1 cellular context compared by ENCODE assay signal in the genomic region with DNA sequence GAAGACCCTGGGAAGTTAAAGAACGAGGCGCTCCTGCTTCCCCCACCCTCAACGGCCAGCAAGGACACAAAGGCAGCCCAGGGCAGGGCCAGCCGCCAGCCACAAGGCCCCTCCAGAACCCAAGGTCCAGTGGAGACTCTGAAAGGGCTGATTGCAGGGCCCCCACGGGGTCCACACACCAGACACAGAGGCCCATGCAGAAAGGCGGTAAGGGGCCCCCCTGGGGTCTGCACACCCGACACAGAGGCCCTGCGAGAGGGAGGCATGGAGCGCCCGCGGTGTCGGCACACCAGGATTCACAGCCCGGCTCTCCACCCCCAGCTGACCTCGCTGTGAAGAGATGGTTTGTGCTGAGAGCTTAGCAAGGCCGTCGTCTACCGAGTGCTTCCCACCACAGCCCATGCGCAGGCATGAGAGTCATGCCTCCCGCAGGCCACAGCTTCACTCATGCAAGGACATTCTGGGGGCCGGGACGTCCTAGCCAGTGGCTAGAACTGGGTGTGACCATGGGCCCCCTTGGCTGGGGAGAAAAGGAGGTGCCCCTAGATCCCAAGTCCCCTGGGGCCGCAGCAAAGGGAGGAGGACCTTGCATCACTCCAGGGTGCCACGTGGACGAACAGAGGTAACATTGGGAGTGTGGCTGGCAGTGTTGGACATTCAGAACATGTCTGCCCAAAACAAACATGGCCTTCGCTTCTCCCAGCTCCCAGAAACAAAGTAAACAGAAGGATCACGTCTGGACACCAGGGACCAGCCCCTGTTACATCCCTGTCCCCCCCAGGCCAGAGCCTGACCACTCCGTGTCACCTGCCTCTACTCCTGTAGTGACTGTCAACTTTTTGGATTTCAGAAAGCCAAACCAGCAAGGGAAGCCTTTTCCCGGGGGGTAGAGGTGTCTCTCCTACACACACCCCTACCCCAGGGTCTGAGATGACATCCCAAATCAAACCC.
TF ChIP-seq lines count a peak whose summit lies in the region.

No MANE protein-coding gene starts in this region.

TF ChIP-seq in HepG2, 621 proteins besides CTCF, POLR2A, EP300 and RAD21 (continued from another document and continues in another):
- TF ChIP-seq, protein P1, sequence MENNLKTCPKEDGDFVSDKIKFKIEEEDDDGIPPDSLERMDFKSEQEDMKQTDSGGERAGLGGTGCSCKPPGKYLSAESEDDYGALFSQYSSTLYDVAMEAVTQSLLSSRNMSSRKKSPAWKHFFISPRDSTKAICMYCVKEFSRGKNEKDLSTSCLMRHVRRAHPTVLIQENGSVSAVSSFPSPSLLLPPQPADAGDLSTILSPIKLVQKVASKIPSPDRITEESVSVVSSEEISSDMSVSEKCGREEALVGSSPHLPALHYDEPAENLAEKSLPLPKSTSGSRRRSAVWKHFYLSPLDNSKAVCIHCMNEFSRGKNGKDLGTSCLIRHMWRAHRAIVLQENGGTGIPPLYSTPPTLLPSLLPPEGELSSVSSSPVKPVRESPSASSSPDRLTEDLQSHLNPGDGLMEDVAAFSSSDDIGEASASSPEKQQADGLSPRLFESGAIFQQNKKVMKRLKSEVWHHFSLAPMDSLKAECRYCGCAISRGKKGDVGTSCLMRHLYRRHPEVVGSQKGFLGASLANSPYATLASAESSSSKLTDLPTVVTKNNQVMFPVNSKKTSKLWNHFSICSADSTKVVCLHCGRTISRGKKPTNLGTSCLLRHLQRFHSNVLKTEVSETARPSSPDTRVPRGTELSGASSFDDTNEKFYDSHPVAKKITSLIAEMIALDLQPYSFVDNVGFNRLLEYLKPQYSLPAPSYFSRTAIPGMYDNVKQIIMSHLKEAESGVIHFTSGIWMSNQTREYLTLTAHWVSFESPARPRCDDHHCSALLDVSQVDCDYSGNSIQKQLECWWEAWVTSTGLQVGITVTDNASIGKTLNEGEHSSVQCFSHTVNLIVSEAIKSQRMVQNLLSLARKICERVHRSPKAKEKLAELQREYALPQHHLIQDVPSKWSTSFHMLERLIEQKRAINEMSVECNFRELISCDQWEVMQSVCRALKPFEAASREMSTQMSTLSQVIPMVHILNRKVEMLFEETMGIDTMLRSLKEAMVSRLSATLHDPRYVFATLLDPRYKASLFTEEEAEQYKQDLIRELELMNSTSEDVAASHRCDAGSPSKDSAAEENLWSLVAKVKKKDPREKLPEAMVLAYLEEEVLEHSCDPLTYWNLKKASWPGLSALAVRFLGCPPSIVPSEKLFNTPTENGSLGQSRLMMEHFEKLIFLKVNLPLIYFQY (CRISPR knock-in tag; IDR thresholded peaks at IDR 0.05; ENCODE audit: borderline replicate concordance): no peak
- TF ChIP-seq ZNF121 (CRISPR knock-in tag; IDR thresholded peaks at IDR 0.05) (0 out of 2 replicates have a peak, but pooled peaks have one; percentile 24), ATF7-NPFF (CRISPR knock-in tag; IDR thresholded peaks at IDR 0.05; ENCODE audit: low read depth) (peak; percentile 47; the same call in 1 of the 2 replicates), TAF1 (CRISPR knock-in tag; IDR thresholded peaks at IDR 0.05) (no peak), NCOR1 (IDR thresholded peaks at IDR 0.05; ENCODE audit: borderline replicate concordance, low read length) (no peak), ZNF501 (CRISPR knock-in tag; IDR thresholded peaks at IDR 0.05) (peak; percentile 77), KLF15 (CRISPR knock-in tag; IDR thresholded peaks at IDR 0.05; ENCODE audit: borderline replicate concordance) (no peak), ZNF7 (CRISPR knock-in tag; IDR thresholded peaks at IDR 0.05) (no peak), NR3C1 (CRISPR knock-in tag; IDR thresholded peaks at IDR 0.05) (no peak), ZFP82 (CRISPR knock-in tag; IDR thresholded peaks at IDR 0.05; ENCODE audit: borderline replicate concordance) (no peak), KLF6 (CRISPR knock-in tag; IDR thresholded peaks at IDR 0.05) (peak; percentile 54; the same call in 1 of the 2 replicates), SIN3B (IDR thresholded peaks at IDR 0.05; ENCODE audit: low read length) (no peak), TBL1XR1 (IDR thresholded peaks at IDR 0.05; ENCODE audit: borderline replicate concordance, low read length, partially characterized antibody) (no peak), PRPF4 (IDR thresholded peaks at IDR 0.05; ENCODE audit: low read depth, low read length, poor library complexity, severe bottlenecking) (no peak), SPEN (CRISPR knock-in tag; IDR thresholded peaks at IDR 0.05; ENCODE audit: low read depth) (peak; percentile 60; the same call in 1 of the 2 replicates), ADNP (CRISPR knock-in tag; IDR thresholded peaks at IDR 0.05) (no peak), ATAD3A (CRISPR knock-in tag; IDR thresholded peaks at IDR 0.05) (no peak), ETV5 (CRISPR knock-in tag; IDR thresholded peaks at IDR 0.05; ENCODE audit: borderline replicate concordance) (no peak; the same call in 1 of the 2 replicates), NFIC (IDR thresholded peaks at IDR 0.05; ENCODE audit: low read length) (no peak), ZNF263 (CRISPR knock-in tag; IDR thresholded peaks at IDR 0.05) (peak; percentile 73), ZNF773 (CRISPR knock-in tag; IDR thresholded peaks at IDR 0.05; ENCODE audit: borderline replicate concordance) (no peak), RARG (CRISPR knock-in tag; IDR thresholded peaks at IDR 0.05; ENCODE audit: low read depth) (no peak), GLI4 (CRISPR knock-in tag; IDR thresholded peaks at IDR 0.05; ENCODE audit: borderline replicate concordance) (no peak), ZNF468 (CRISPR knock-in tag; IDR thresholded peaks at IDR 0.05) (no peak), ESRRA (CRISPR knock-in tag; IDR thresholded peaks at IDR 0.05; ENCODE audit: low read depth) (no peak), ZNF879 (CRISPR knock-in tag; IDR thresholded peaks at IDR 0.05) (no peak), ZNF160 (CRISPR knock-in tag; IDR thresholded peaks at IDR 0.05) (no peak)
- TF ChIP-seq, protein P2, sequence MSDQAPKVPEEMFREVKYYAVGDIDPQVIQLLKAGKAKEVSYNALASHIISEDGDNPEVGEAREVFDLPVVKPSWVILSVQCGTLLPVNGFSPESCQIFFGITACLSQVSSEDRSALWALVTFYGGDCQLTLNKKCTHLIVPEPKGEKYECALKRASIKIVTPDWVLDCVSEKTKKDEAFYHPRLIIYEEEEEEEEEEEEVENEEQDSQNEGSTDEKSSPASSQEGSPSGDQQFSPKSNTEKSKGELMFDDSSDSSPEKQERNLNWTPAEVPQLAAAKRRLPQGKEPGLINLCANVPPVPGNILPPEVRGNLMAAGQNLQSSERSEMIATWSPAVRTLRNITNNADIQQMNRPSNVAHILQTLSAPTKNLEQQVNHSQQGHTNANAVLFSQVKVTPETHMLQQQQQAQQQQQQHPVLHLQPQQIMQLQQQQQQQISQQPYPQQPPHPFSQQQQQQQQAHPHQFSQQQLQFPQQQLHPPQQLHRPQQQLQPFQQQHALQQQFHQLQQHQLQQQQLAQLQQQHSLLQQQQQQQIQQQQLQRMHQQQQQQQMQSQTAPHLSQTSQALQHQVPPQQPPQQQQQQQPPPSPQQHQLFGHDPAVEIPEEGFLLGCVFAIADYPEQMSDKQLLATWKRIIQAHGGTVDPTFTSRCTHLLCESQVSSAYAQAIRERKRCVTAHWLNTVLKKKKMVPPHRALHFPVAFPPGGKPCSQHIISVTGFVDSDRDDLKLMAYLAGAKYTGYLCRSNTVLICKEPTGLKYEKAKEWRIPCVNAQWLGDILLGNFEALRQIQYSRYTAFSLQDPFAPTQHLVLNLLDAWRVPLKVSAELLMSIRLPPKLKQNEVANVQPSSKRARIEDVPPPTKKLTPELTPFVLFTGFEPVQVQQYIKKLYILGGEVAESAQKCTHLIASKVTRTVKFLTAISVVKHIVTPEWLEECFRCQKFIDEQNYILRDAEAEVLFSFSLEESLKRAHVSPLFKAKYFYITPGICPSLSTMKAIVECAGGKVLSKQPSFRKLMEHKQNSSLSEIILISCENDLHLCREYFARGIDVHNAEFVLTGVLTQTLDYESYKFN (CRISPR knock-in tag; conservative IDR thresholded peaks at IDR 0.05): peak; percentile 90
- TF ChIP-seq, protein P3, sequence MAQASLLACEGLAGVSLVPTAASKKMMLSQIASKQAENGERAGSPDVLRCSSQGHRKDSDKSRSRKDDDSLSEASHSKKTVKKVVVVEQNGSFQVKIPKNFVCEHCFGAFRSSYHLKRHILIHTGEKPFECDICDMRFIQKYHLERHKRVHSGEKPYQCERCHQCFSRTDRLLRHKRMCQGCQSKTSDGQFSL (CRISPR knock-in tag; IDR thresholded peaks at IDR 0.05): peak; percentile 72; the same call in 1 of the 2 replicates
- TF ChIP-seq, protein P4, sequence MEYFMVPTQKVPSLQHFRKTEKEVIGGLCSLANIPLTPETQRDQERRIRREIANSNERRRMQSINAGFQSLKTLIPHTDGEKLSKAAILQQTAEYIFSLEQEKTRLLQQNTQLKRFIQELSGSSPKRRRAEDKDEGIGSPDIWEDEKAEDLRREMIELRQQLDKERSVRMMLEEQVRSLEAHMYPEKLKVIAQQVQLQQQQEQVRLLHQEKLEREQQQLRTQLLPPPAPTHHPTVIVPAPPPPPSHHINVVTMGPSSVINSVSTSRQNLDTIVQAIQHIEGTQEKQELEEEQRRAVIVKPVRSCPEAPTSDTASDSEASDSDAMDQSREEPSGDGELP (IDR thresholded peaks at IDR 0.05; ENCODE audit: borderline replicate concordance, low read depth): peak; percentile 59; the same call in 1 of the 2 replicates
- TF ChIP-seq, protein P5, sequence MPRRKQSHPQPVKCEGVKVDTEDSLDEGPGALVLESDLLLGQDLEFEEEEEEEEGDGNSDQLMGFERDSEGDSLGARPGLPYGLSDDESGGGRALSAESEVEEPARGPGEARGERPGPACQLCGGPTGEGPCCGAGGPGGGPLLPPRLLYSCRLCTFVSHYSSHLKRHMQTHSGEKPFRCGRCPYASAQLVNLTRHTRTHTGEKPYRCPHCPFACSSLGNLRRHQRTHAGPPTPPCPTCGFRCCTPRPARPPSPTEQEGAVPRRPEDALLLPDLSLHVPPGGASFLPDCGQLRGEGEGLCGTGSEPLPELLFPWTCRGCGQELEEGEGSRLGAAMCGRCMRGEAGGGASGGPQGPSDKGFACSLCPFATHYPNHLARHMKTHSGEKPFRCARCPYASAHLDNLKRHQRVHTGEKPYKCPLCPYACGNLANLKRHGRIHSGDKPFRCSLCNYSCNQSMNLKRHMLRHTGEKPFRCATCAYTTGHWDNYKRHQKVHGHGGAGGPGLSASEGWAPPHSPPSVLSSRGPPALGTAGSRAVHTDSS (CRISPR knock-in tag; conservative IDR thresholded peaks at IDR 0.05): no peak
- TF ChIP-seq, protein P6, sequence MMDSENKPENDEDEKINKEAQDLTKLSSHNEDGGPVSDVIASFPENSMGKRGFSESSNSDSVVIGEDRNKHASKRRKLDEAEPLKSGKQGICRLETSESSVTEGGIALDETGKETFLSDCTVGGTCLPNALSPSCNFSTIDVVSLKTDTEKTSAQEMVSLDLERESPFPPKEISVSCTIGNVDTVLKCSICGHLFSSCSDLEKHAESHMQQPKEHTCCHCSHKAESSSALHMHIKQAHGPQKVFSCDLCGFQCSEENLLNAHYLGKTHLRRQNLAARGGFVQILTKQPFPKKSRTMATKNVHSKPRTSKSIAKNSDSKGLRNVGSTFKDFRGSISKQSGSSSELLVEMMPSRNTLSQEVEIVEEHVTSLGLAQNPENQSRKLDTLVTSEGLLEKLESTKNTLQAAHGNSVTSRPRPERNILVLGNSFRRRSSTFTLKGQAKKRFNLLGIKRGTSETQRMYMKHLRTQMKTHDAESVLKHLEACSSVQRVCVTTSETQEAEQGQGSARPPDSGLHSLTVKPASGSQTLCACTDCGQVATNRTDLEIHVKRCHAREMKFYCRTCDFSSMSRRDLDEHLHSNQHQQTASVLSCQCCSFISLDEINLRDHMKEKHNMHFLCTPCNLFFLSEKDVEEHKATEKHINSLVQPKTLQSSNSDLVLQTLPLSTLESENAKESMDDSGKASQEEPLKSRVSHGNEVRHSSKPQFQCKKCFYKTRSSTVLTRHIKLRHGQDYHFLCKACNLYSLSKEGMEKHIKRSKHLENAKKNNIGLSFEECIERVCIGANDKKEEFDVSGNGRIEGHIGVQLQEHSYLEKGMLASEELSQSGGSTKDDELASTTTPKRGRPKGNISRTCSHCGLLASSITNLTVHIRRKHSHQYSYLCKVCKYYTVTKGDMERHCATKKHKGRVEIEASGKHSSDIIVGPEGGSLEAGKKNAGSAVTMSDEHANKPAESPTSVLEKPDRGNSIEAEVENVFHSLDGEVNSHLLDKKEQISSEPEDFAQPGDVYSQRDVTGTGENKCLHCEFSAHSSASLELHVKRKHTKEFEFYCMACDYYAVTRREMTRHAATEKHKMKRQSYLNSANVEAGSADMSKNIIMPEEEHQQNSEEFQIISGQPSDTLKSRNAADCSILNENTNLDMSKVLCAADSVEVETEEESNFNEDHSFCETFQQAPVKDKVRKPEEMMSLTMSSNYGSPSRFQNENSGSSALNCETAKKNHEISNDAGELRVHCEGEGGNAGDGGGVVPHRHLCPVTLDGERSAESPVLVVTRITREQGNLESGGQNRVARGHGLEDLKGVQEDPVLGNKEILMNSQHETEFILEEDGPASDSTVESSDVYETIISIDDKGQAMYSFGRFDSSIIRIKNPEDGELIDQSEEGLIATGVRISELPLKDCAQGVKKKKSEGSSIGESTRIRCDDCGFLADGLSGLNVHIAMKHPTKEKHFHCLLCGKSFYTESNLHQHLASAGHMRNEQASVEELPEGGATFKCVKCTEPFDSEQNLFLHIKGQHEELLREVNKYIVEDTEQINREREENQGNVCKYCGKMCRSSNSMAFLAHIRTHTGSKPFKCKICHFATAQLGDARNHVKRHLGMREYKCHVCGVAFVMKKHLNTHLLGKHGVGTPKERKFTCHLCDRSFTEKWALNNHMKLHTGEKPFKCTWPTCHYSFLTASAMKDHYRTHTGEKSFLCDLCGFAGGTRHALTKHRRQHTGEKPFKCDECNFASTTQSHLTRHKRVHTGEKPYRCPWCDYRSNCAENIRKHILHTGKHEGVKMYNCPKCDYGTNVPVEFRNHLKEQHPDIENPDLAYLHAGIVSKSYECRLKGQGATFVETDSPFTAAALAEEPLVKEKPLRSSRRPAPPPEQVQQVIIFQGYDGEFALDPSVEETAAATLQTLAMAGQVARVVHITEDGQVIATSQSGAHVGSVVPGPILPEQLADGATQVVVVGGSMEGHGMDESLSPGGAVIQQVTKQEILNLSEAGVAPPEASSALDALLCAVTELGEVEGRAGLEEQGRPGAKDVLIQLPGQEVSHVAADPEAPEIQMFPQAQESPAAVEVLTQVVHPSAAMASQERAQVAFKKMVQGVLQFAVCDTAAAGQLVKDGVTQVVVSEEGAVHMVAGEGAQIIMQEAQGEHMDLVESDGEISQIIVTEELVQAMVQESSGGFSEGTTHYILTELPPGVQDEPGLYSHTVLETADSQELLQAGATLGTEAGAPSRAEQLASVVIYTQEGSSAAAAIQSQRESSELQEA (CRISPR knock-in tag; IDR thresholded peaks at IDR 0.05; ENCODE audit: not compliant biosample characterization): no peak
